ENCODE assay signal across 16 cellular contexts in genomic region chr21:26098758-26099157, GRCh38.
DNase-seq lines count a peak whose midpoint lies in the region; ATAC-seq, FAIRE-seq and TF ChIP-seq lines count a peak whose summit lies in the region.
"Had no signal": no experiment of that assay in that cellular context is flagged by ENCODE, and none has a peak within 500 bp of the region (broad histone marks: within the 10 kb centered on the region; RNA-seq: fewer than 3 reads in every experiment).

No MANE protein-coding gene starts in this region.

- H3K4me2 ChIP-seq in SK-N-SH (no peak overlapping the region), K562 (ENCODE audit: insufficient read depth, low read length) (no peak overlapping the region)

- H4K20me1 ChIP-seq in SK-N-SH (ENCODE audit: insufficient read depth) (peaks cover 16% of the 10 kb centered on the region; the same call in 1 of the 2 replicates), K562 (replicated peaks; ENCODE audit: control insufficient read depth, insufficient read depth, low read length) (no peaks in the 10 kb centered on the region)

- H3K4me1 ChIP-seq in SK-N-SH (ENCODE audit: control insufficient read depth in 1 of 2, insufficient read depth in 2 of 2, low read depth in 1 of 2, low read length in 1 of 2): peaks cover 17 to 20% of the 10 kb centered on the region in 2 experiments; a peak in 3 of 4 replicates
- no peaks in the 10 kb centered on the region for H3K4me1 ChIP-seq in K562 (replicated peaks in 1 of 2; ENCODE audit: control insufficient read depth in 2 of 2, insufficient read depth in 2 of 2, low read length in 2 of 2)
- peaks cover 42% of the 10 kb centered on the region for H3K4me1 ChIP-seq in foreskin keratinocyte

- H3K36me3 ChIP-seq in SK-N-SH (replicated peaks in 1 of 2; ENCODE audit: control insufficient read depth in 1 of 2, insufficient read depth in 2 of 2, low read length in 1 of 2) (peaks cover 0 to 7% of the 10 kb centered on the region in 2 experiments), K562 (ENCODE audit: control insufficient read depth, insufficient read depth, low read length) (no peaks in the 10 kb centered on the region)
- H3K36me3 ChIP-seq: brain microvascular endothelial cell had no signal

- WGBS in SK-N-SH (ENCODE audit: low lambda C conversion rate): 73% methylated on average over 3 of the region's 3 CpGs
- WGBS in K562 (ENCODE audit: insufficient coverage, low coverage, missing lambda C conversion rate): 4% methylated on average over 3 of the region's 3 CpGs

- no peaks in the 10 kb centered on the region for H3K9me2 ChIP-seq in SK-N-SH

- ATAC-seq in SK-N-SH treated with all-trans-retinoic acid at 6 μM for 48 hours (0 out of 3 replicates have a peak, but pooled peaks have one; percentile 40), K562 (no peak), foreskin keratinocyte (peak; percentile 92), GM19467 (IDR thresholded peaks at IDR 0.05; ENCODE audit: unreplicated experiment) (no peak)
- ATAC-seq: activated CD8-positive, alpha-beta T cell treated with anti-CD3 and anti-CD28 coated beads for 36 hours had no signal

- H3K9me3 ChIP-seq in SK-N-SH: no peaks in the 10 kb centered on the region
- H3K9me3 ChIP-seq in K562 (replicated peaks; ENCODE audit: control insufficient read depth, insufficient read depth, low read depth, low read length): no peaks in the 10 kb centered on the region

- POLR2A ChIA-PET in SK-N-SH (lab: Yijun Ruan, JAX): no interaction called here
- POLR2A ChIA-PET in K562 (lab: Yijun Ruan, JAX): no interaction called here

- H2AFZ ChIP-seq in SK-N-SH (ENCODE audit: low read depth): no peak overlapping the region
- no peak overlapping the region for H2AFZ ChIP-seq in K562 (ENCODE audit: low read depth, low read length)

- no peak overlapping the region for H3K4me3 ChIP-seq in SK-N-SH (ENCODE audit: low read depth in 2 of 2, low read length in 1 of 2)
- no peak overlapping the region for H3K4me3 ChIP-seq in K562

- no TSS peak for BruUV-seq in K562 (replicated peaks; lab: Mats Ljungman, UMichigan)

- TF ChIP-seq RAD21 in SK-N-SH (IDR thresholded peaks at IDR 0.05; ENCODE audit: low read length) (no peak), K562 (CRISPR knock-in tag; conservative IDR thresholded peaks at IDR 0.05 in 1 of 2, IDR thresholded peaks at IDR 0.05 in 1 of 2) (no peak)

- H3K79me2 ChIP-seq in SK-N-SH (ENCODE audit: insufficient read depth) (peaks cover 67% of the 10 kb centered on the region), K562 (ENCODE audit: control insufficient read depth, insufficient read depth, low read length) (no peaks in the 10 kb centered on the region)

- no peak for DNase-seq in SK-N-SH
- no peak for DNase-seq in K562 (ENCODE audit: extremely low read depth in 1 of 4, low spot score in 3 of 4)
- DNase-seq in foreskin keratinocyte: peak; percentile 57 to 75
- no peak for DNase-seq in globus pallidus (ENCODE audit: low spot score)
- no peak for DNase-seq in NCI-H2196 treated with DMSO at 0.1 percent for 48 hours (lab: John Stamatoyannopoulos, UW; ENCODE audit: unreplicated experiment)
- DNase-seq in GM13977 (ENCODE audit: low spot score): no peak
- DNase-seq: activated CD8-positive, alpha-beta T cell treated with anti-CD3 and anti-CD28 coated beads for 36 hours; activated T-cell treated with anti-CD3 and anti-CD28 coated beads, Interleukin-2, amount 50 U/mL, for 48 hours; brain microvascular endothelial cell; hippocampal formation; midbrain; NCI-H510A; Right ventricle myocardium superior had no signal

- TF ChIP-seq CTCF in SK-N-SH (IDR thresholded peaks at IDR 0.05) (no peak), K562 (IDR thresholded peaks at IDR 0.05 in 2 of 3, conservative IDR thresholded peaks at IDR 0.05 in 1 of 3; ENCODE audit: insufficient read depth in 2 of 3, low read depth in 1 of 3, low read length in 3 of 3) (no peak), foreskin keratinocyte (conservative IDR thresholded peaks at IDR 0.05) (no peak), GM13977 (IDR thresholded peaks at IDR 0.05; ENCODE audit: extremely low read depth, insufficient read depth, missing control alignments) (no peak)

- H3K27ac ChIP-seq in SK-N-SH (ENCODE audit: low read depth in 2 of 2, low read length in 1 of 2): no peak overlapping the region; a peak in 1 of 4 replicates
- H3K27ac ChIP-seq in K562 (ENCODE audit: extremely low read depth, low read depth, low read length): no peak overlapping the region
- no peak overlapping the region for H3K27ac ChIP-seq in foreskin keratinocyte
- H3K27ac ChIP-seq: brain microvascular endothelial cell, C4-2B had no signal

- in situ Hi-C loops in K562 (cut with MboI): no loop called here
- in situ Hi-C loops in GM13977 (cut with MboI; ENCODE audit: low pct_unique_long_range_greater_than_20kb, low sequenced_read_pairs, unreplicated experiment): no loop called here

- TF ChIP-seq EP300 in SK-N-SH (IDR thresholded peaks at IDR 0.05; ENCODE audit: borderline replicate concordance in 1 of 2, low read depth in 1 of 2, low read length in 1 of 2) (no peak), K562 (IDR thresholded peaks at IDR 0.05; ENCODE audit: low read length) (no peak)

- H3K9ac ChIP-seq in SK-N-SH (no peak overlapping the region), K562 (ENCODE audit: insufficient read depth in 1 of 2, low read depth in 2 of 2, low read length in 2 of 2) (no peak overlapping the region)

- intact Hi-C loops in K562 (cut with micrococcal nuclease): no loop called here

- CTCF ChIA-PET in SK-N-SH (lab: Yijun Ruan, JAX) (interaction anchor here (1.2 kb wide), 1 partner anchor 20 kb away, joined by 5 read pairs; no protein-coding TSS in a partner anchor), K562 (lab: Yijun Ruan, JAX; ENCODE audit: low intra/inter-chr PET ratio) (no interaction called here)

- no peaks in the 10 kb centered on the region for H3F3A ChIP-seq in SK-N-SH (replicated peaks; ENCODE audit: insufficient read depth)

- no peaks in the 10 kb centered on the region for H3K27me3 ChIP-seq in SK-N-SH (ENCODE audit: insufficient read depth)
- H3K27me3 ChIP-seq in K562 (ENCODE audit: control insufficient read depth in 2 of 2, insufficient read depth in 2 of 2, low read length in 2 of 2): no peaks in the 10 kb centered on the region
- no peaks in the 10 kb centered on the region for H3K27me3 ChIP-seq in foreskin keratinocyte
- H3K27me3 ChIP-seq: brain microvascular endothelial cell had no signal

- TF ChIP-seq POLR2A in K562 (conservative IDR thresholded peaks at IDR 0.05): no peak

- FAIRE-seq in K562 (lab: Jason Lieb, UNC): no peak

- H3K9me1 ChIP-seq in K562 (ENCODE audit: control insufficient read depth, insufficient read depth, low read length): no peaks in the 10 kb centered on the region

TF ChIP-seq in SK-N-SH treated with all-trans-retinoic acid at 6 μM for 48 hours, 23 proteins besides CTCF, POLR2A, EP300 and RAD21 (continues in another document):
- TF ChIP-seq ESRRG (CRISPR knock-in tag; IDR thresholded peaks at IDR 0.05) (no peak), ISL1 (CRISPR knock-in tag; IDR thresholded peaks at IDR 0.05) (no peak), ZNF8 (CRISPR knock-in tag; IDR thresholded peaks at IDR 0.05) (no peak), CSRNP3 (CRISPR knock-in tag; IDR thresholded peaks at IDR 0.05) (no peak)

TF ChIP-seq in SK-N-SH, 30 proteins besides CTCF, POLR2A, EP300 and RAD21 (continues in another document):
- no peak for TF ChIP-seq JUND (IDR thresholded peaks at IDR 0.05)
- no peak for TF ChIP-seq RFX5 (IDR thresholded peaks at IDR 0.05; ENCODE audit: low read length)
- TF ChIP-seq FOXJ3 (CRISPR knock-in tag; IDR thresholded peaks at IDR 0.05): no peak
- TF ChIP-seq, protein P1, sequence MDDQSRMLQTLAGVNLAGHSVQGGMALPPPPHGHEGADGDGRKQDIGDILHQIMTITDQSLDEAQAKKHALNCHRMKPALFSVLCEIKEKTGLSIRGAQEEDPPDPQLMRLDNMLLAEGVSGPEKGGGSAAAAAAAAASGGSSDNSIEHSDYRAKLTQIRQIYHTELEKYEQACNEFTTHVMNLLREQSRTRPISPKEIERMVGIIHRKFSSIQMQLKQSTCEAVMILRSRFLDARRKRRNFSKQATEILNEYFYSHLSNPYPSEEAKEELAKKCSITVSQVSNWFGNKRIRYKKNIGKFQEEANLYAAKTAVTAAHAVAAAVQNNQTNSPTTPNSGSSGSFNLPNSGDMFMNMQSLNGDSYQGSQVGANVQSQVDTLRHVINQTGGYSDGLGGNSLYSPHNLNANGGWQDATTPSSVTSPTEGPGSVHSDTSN (IDR thresholded peaks at IDR 0.05): no peak

TF ChIP-seq in K562, 482 proteins besides CTCF, POLR2A, EP300 and RAD21 (continues in another document):
- TF ChIP-seq BRD9 (IDR thresholded peaks at IDR 0.05; ENCODE audit: low read depth, partially characterized antibody): no peak
- no peak for TF ChIP-seq ETS2 (tag; IDR thresholded peaks at IDR 0.05; ENCODE audit: borderline replicate concordance, poor library complexity, severe bottlenecking)
- no peak for TF ChIP-seq ZC3H11A (IDR thresholded peaks at IDR 0.05; ENCODE audit: low read depth, low read length)
- TF ChIP-seq, protein P2, sequence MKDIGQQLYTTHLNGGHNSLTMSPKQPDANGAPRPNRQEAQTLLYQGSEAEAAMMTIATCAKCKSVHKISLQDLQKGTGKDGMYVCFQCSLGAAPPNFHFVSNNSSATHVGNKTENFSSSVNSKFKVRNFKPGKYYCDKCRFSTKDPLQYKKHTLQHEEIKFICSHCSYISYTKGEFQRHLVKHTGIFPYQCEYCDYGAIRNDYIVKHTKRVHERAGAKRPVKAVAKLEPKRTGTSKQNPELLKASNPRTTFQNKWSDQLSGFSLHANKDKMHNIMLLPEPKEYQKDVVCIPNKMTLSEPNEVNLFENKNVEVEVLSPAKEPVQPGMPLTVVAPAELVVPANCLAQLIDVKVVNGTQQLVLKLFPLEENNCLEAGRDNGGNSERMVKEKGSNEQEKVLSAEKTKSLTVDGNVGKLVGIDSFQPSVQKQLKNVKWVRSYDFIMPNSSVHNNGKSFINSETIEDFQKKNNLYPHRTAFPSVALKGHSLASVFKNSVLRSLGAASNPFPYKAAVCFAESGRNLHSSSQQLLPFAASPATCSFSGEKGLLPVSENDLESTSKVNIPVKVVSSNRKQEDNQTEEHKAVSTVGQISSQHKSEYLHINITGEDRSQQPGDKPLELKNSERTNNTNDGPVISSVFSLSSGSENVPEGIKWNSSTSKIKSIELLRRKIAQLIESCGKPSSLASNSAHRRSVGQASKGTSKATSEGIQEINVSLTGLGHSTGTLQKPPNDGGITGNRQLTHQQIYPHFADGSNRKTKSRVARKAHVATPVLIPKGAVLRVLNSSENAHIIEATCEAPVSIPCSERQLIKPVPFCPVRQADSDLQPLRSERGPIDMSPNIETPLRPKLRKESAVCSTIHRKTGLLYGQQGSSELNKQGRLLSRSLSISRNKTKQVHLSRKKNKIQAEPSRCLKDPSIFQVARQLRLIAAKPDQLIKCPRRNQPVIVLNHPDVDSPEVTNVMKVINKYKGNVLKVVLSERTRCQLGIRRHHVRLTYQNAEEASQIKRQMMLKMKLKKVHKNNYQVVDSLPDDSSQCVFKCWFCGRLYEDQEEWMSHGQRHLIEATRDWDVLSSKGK (CRISPR knock-in tag; IDR thresholded peaks at IDR 0.05): no peak
- TF ChIP-seq ZNF175 (CRISPR knock-in tag; IDR thresholded peaks at IDR 0.05; ENCODE audit: low read depth): peak; percentile 51; the same call in 1 of the 2 replicates
- no peak for TF ChIP-seq HNRNPLL (IDR thresholded peaks at IDR 0.05; ENCODE audit: low read depth, low read length, poor library complexity, severe bottlenecking)
- no peak for TF ChIP-seq FOXK1 (CRISPR knock-in tag; IDR thresholded peaks at IDR 0.05; ENCODE audit: borderline replicate concordance)

Comparison
In these comparisons a context has a peak if more than half of its experiments do, and no peak if none do; other contexts are left out.
1. ATAC-seq: peak in SK-N-SH treated with all-trans-retinoic acid at 6 μM for 48 hours (single experiment) and foreskin keratinocyte (single experiment); none in K562 (single experiment) and GM19467 (single experiment).
2. DNase-seq: peak in foreskin keratinocyte (2 of 2); none in SK-N-SH (single experiment), K562 (0 of 4), globus pallidus (single experiment), NCI-H2196 treated with DMSO at 0.1 percent for 48 hours (single experiment) and GM13977 (single experiment).